ENCODE assay signal across 12 cellular contexts in the genomic region with DNA sequence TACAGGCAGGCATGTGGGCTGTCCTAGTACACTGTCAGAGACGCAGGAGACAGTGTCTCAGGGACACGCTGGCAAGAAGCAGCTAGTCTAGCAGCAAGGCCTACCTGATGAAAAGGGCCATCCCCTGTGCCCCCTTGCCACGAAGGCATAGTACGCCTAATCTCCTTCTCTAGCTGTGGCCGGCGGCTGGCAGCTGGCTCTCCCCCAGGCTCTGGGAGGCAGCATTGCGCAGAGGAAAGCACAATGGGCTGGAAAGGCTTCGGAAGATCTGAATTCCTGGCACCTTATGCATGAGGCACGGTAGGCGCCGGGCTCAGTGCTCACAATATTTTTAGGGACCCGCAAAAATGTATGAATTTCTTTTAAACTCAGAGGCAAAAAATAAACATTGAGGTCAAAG. TPM values are rescaled to one million over a fixed set of nuclear protein-coding genes. Genes with fewer than 3 reads are reported as not detected.
DNase-seq lines count a peak whose midpoint lies in the region; TF ChIP-seq lines count a peak whose summit lies in the region.
"Had no signal": no experiment of that assay in that cellular context is flagged by ENCODE, and none has a peak within 500 bp of the region (broad histone marks: within the 10 kb centered on the region; RNA-seq: fewer than 3 reads in every experiment).

No MANE protein-coding gene starts in this region.

- WGBS in SK-N-SH (ENCODE audit: low lambda C conversion rate) = 83% methylated on average over 11 of the region's 12 CpGs
- no CpG with 5 or more reads among the region's 12 CpGs for WGBS in neuronal stem cell (ENCODE audit: extremely low coverage in 2 of 2, insufficient read length in 2 of 2, insufficient replicate concordance in 1 of 2), 2 donors

- H2AFZ ChIP-seq in SK-N-SH (ENCODE audit: low read depth) (no peak overlapping the region), neuronal stem cell (ENCODE audit: low read length) (no peak overlapping the region)

- H3K9me3 ChIP-seq in SK-N-SH (no peaks in the 10 kb centered on the region), neuronal stem cell (replicated peaks in 1 of 2; ENCODE audit: control insufficient read depth in 2 of 2, insufficient read depth in 1 of 2, low read depth in 1 of 2, low read length in 2 of 2) (peaks cover 0 to 3% of the 10 kb centered on the region in 2 donors)

- peak; percentile 35 for TF ChIP-seq RAD21 in SK-N-SH (IDR thresholded peaks at IDR 0.05; ENCODE audit: low read length)

- no peak for TF ChIP-seq EP300 in SK-N-SH (IDR thresholded peaks at IDR 0.05; ENCODE audit: borderline replicate concordance in 1 of 2, low read depth in 1 of 2, low read length in 1 of 2)

- no peaks in the 10 kb centered on the region for H3K79me1 ChIP-seq in neuronal stem cell (ENCODE audit: low read depth, low read length)

- H3K9me3 Mint-ChIP-seq in neural crest cell = no peaks in the 10 kb centered on the region
- H3K9me3 Mint-ChIP-seq: activated naive CD8-positive, alpha-beta T cell treated with anti-CD3 and anti-CD28 coated beads, Interleukin-2, amount 10 ng/mL, durations not matched to agents 7 days and 5 days had no signal

- no peaks in the 10 kb centered on the region for H3K36me3 ChIP-seq in SK-N-SH (replicated peaks in 1 of 2; ENCODE audit: control insufficient read depth in 1 of 2, insufficient read depth in 2 of 2, low read length in 1 of 2)
- no peaks in the 10 kb centered on the region for H3K36me3 ChIP-seq in neuronal stem cell (replicated peaks in 1 of 2; ENCODE audit: control insufficient read depth in 2 of 2, insufficient read depth in 2 of 2, low read length in 2 of 2)

- H2BK12ac ChIP-seq in neuronal stem cell (ENCODE audit: low read length) = no peak overlapping the region

- DNase-seq in COLO668 (lab: John Stamatoyannopoulos, UW; ENCODE audit: unreplicated experiment) (peak; percentile 18), SK-N-SH (no peak), fibroblast of villous mesenchyme (ENCODE audit: low read depth) (no peak), neural crest cell (ENCODE audit: low read depth, low spot score) (no peak), NCI-H1105 treated with DMSO at 0.1 percent for 48 hours (lab: John Stamatoyannopoulos, UW) (no peak), hepatic stellate cell (ENCODE audit: low spot score) (no peak), neuronal stem cell (ENCODE audit: low spot score) (no peak)
- no peak for DNase-seq in NK-92 treated with Interleukin-12 subunit alpha and Interleukin-12 subunit beta, amount 100 ng/mL, for 24 hours (lab: John Stamatoyannopoulos, UW)
- DNase-seq: activated naive CD8-positive, alpha-beta T cell treated with anti-CD3 and anti-CD28 coated beads, Interleukin-2, amount 10 ng/mL, durations not matched to agents 7 days and 5 days; NCI-H2029 treated with DMSO at 0.1 percent for 48 hours; stimulated activated CD4-positive, alpha-beta T cell treated with anti-CD3 and anti-CD28 coated beads, Interleukin-4, amount 100 ng/mL, for 4 hours; T-helper 9 cell had no signal

- no peaks in the 10 kb centered on the region for H3K36me3 Mint-ChIP-seq in neural crest cell (ENCODE audit: low read depth)
- H3K36me3 Mint-ChIP-seq: activated naive CD8-positive, alpha-beta T cell treated with anti-CD3 and anti-CD28 coated beads, Interleukin-2, amount 10 ng/mL, durations not matched to agents 7 days and 5 days had no signal

- H3K23ac ChIP-seq in neuronal stem cell (ENCODE audit: low read depth, low read length, poor library complexity) = no peak overlapping the region

- H3K4me1 ChIP-seq in SK-N-SH (ENCODE audit: control insufficient read depth in 1 of 2, insufficient read depth in 2 of 2, low read depth in 1 of 2, low read length in 1 of 2) = peaks cover 0 to 17% of the 10 kb centered on the region in 2 experiments; a peak in 2 of 4 replicates
- peaks cover 0 to 3% of the 10 kb centered on the region in 2 donors for H3K4me1 ChIP-seq in neuronal stem cell (ENCODE audit: control insufficient read depth in 2 of 2, insufficient read depth in 1 of 2, low read depth in 1 of 2, low read length in 2 of 2)

- H3K9me2 ChIP-seq in SK-N-SH = no peaks in the 10 kb centered on the region

- H2BK15ac ChIP-seq in neuronal stem cell (ENCODE audit: low read length) = no peak overlapping the region

- H4K91ac ChIP-seq in neuronal stem cell (ENCODE audit: low read depth, low read length, poor library complexity) = no peak overlapping the region

- H3K9ac ChIP-seq in SK-N-SH (no peak overlapping the region), neuronal stem cell (ENCODE audit: low read depth, low read length, poor library complexity) (no peak overlapping the region)

- H3K79me2 ChIP-seq in SK-N-SH (ENCODE audit: insufficient read depth) = no peaks in the 10 kb centered on the region

- H3K27ac ChIP-seq in SK-N-SH (ENCODE audit: low read depth in 2 of 2, low read length in 1 of 2) = no peak overlapping the region
- H3K27ac ChIP-seq in neuronal stem cell (replicated peaks; ENCODE audit: low read length) = no peak overlapping the region

- H3K4me3 Mint-ChIP-seq in neural crest cell = peak overlapping the region; percentile 83
- H3K4me3 Mint-ChIP-seq: activated naive CD8-positive, alpha-beta T cell treated with anti-CD3 and anti-CD28 coated beads, Interleukin-2, amount 10 ng/mL, durations not matched to agents 7 days and 5 days had no signal

- no peak overlapping the region for H3K27ac Mint-ChIP-seq in neural crest cell (ENCODE audit: unreplicated experiment)
- H3K27ac Mint-ChIP-seq: activated naive CD8-positive, alpha-beta T cell treated with anti-CD3 and anti-CD28 coated beads, Interleukin-2, amount 10 ng/mL, durations not matched to agents 7 days and 5 days had no signal

- H2BK120ac ChIP-seq in neuronal stem cell (ENCODE audit: low read depth, low read length) = no peak overlapping the region

- no peak overlapping the region for H3K4me3 ChIP-seq in SK-N-SH (ENCODE audit: low read depth in 2 of 2, low read length in 1 of 2)
- no peak overlapping the region for H3K4me3 ChIP-seq in fibroblast of villous mesenchyme (ENCODE audit: low read depth, low read length)
- H3K4me3 ChIP-seq in neuronal stem cell (ENCODE audit: low read length in 2 of 2) = no peak overlapping the region

- H3K14ac ChIP-seq in neuronal stem cell (ENCODE audit: low read length) = no peak overlapping the region

- H2AK5ac ChIP-seq in neuronal stem cell (ENCODE audit: low read depth, low read length) = no peak overlapping the region

- POLR2A ChIA-PET in SK-N-SH (lab: Yijun Ruan, JAX) = no interaction called here

- peaks cover 33% of the 10 kb centered on the region for H3K4me1 Mint-ChIP-seq in neural crest cell

- TF ChIP-seq CTCF in SK-N-SH (IDR thresholded peaks at IDR 0.05) (no peak), fibroblast of villous mesenchyme (IDR thresholded peaks at IDR 0.05; ENCODE audit: insufficient read depth, low read depth, low read length) (peak; percentile 8), neural crest cell (conservative IDR thresholded peaks at IDR 0.05) (no peak)

- no peak overlapping the region for H3K4me2 ChIP-seq in SK-N-SH
- no peak overlapping the region for H3K4me2 ChIP-seq in neuronal stem cell (ENCODE audit: insufficient read depth, low read length, poor library complexity, severe bottlenecking)

- H2BK5ac ChIP-seq in neuronal stem cell (ENCODE audit: low read length) = no peak overlapping the region

- no peak overlapping the region for H4K8ac ChIP-seq in neuronal stem cell (ENCODE audit: low read depth, low read length)

- H4K20me1 ChIP-seq in SK-N-SH (ENCODE audit: insufficient read depth) = no peaks in the 10 kb centered on the region

- H3K27me3 ChIP-seq in SK-N-SH (ENCODE audit: insufficient read depth) (peaks cover 26% of the 10 kb centered on the region; the same call in 1 of the 2 replicates), neuronal stem cell (ENCODE audit: control insufficient read depth in 3 of 3, insufficient read depth in 3 of 3, low read depth in 1 of 3, low read length in 3 of 3) (peaks cover 2 to 97% (median 49%) of the 10 kb centered on the region in 3 experiments)

- H3K27me3 Mint-ChIP-seq in neural crest cell (ENCODE audit: low read depth) = peaks cover 69% of the 10 kb centered on the region

- no peaks in the 10 kb centered on the region for H3F3A ChIP-seq in SK-N-SH (replicated peaks; ENCODE audit: insufficient read depth)

- no peak overlapping the region for H3K18ac ChIP-seq in neuronal stem cell (ENCODE audit: low read length)

- no peak overlapping the region for H3K4ac ChIP-seq in neuronal stem cell (ENCODE audit: low read length)

- CTCF ChIA-PET in SK-N-SH (lab: Yijun Ruan, JAX) = interaction anchor here (0.5 to 10.1 kb wide), 8 partner anchors 10 to 188 kb away, joined by 3 to 94 read pairs (median 3); no protein-coding TSS in a partner anchor

TF ChIP-seq in SK-N-SH, 30 proteins besides CTCF, POLR2A, EP300 and RAD21 (continues in another document):
- TF ChIP-seq JUND (IDR thresholded peaks at IDR 0.05) (no peak), TAF1 (IDR thresholded peaks at IDR 0.05; ENCODE audit: borderline replicate concordance, low read depth, low read length) (no peak)

RNA-seq across cellular contexts. Expression of a gene that starts 16.0 kb away (rescaled TPM):
- 1.5 and 1.6 TPM in 2 replicates for polyA plus RNA-seq in SK-N-SH (2012; rRNA removed)
- polyA plus RNA-seq in SK-N-SH (2012; cell fraction: cytosol; rRNA removed) = 0.73 and 1.00 TPM in 2 replicates
- 8.8 and 10.3 TPM in 2 replicates for polyA plus RNA-seq in SK-N-SH (2012; cell fraction: nucleus; rRNA removed)
- total RNA-seq in fibroblast of villous mesenchyme (0.43 and 0.64 TPM in 2 replicates), neural crest cell (35.7 and 40.0 TPM in 2 replicates)
- 7.7 TPM for polyA plus RNA-seq in neuronal stem cell (2013, experiment 1 of 2)
- polyA plus RNA-seq in neuronal stem cell (2013, experiment 2 of 2) = 8.2 TPM

RNA-seq across cellular contexts. Expression of a gene that starts 28.6 kb away (rescaled TPM):
- polyA plus RNA-seq in SK-N-SH (2012; rRNA removed) = 0.16 and 0.26 TPM in 2 replicates
- polyA plus RNA-seq in SK-N-SH (2012; cell fraction: cytosol; rRNA removed) = 0.21 and 0.51 TPM in 2 replicates
- polyA plus RNA-seq in SK-N-SH (2012; cell fraction: nucleus; rRNA removed) = 0.19 and 0.25 TPM in 2 replicates
- total RNA-seq in fibroblast of villous mesenchyme (0.43 and 0.64 TPM in 2 replicates), neural crest cell (5.2 and 5.9 TPM in 2 replicates)
- 0.14 TPM for polyA plus RNA-seq in neuronal stem cell (2013, experiment 1 of 2)
- polyA plus RNA-seq in neuronal stem cell (2013, experiment 2 of 2) = 0.26 TPM

Comparison
In these comparisons a context has a peak if more than half of its experiments do, and no peak if none do; other contexts are left out.
1. RNA of a gene that starts 16.0 kb away (total RNA-seq): 35.7 to 40.0 TPM in neural crest cell; 0.43 to 0.64 TPM in fibroblast of villous mesenchyme; every median in the first group is over 10 times any median in the second.